In genomic region chr11:1879941-1880720, GRCh38 we compare ENCODE assay signal across 8 cellular contexts. TPM values are rescaled to one million over a fixed set of nuclear protein-coding genes. Genes with fewer than 3 reads are reported as not detected.
DNase-seq lines count a peak whose midpoint lies in the region; ATAC-seq, FAIRE-seq and TF ChIP-seq lines count a peak whose summit lies in the region.
"Had no signal": no experiment of that assay in that cellular context is flagged by ENCODE, and none has a peak within 500 bp of the region (broad histone marks: within the 10 kb centered on the region; RNA-seq: fewer than 3 reads in every experiment).

No MANE protein-coding gene starts in this region.

- no peak for ATAC-seq in HG03175 (IDR thresholded peaks at IDR 0.05; ENCODE audit: unreplicated experiment)

- in situ Hi-C loops in GM23248 (cut with MboI) (no loop called here), ACHN (cut with HindIII; ENCODE audit: low pct_ligation_motif_present, low pct_unique_long_range_greater_than_20kb, low sequenced_read_pairs) (no loop called here)

- CTCF ChIA-PET in endothelial cell of umbilical vein (lab: Charles Lee): interaction anchor here (1.1 kb wide), 1 partner anchor 120 kb away, joined by 3 read pairs; no protein-coding TSS in a partner anchor

- no peaks in the 10 kb centered on the region for H3K4me1 ChIP-seq in GM23248 (ENCODE audit: insufficient read depth)
- H3K4me1 ChIP-seq in endothelial cell of umbilical vein (ENCODE audit: control insufficient read depth, extremely low read depth, insufficient read depth, low read length): no peaks in the 10 kb centered on the region
- peaks cover 2% of the 10 kb centered on the region for H3K4me1 ChIP-seq in ovary (ENCODE audit: insufficient read depth)

- H3K27ac ChIP-seq in GM23248: no peak overlapping the region
- no peak overlapping the region for H3K27ac ChIP-seq in endothelial cell of umbilical vein (ENCODE audit: insufficient read depth, low read depth, low read length)
- H3K27ac ChIP-seq in ovary: peak overlapping the region; percentile 16 to 75

- DNase-seq in GM23248 (peak; percentile 45), endothelial cell of umbilical vein (ENCODE audit: low read depth, low spot score) (peak; percentile 22), ovary (peak; percentile 51 to 82 (median 55)), ACHN (no peak), NK-92 (lab: John Stamatoyannopoulos, UW; ENCODE audit: unreplicated experiment) (no peak)
- DNase-seq: DMS79, glutamatergic neuron had no signal

- TF ChIP-seq EP300 in ovary (IDR thresholded peaks at IDR 0.05): no peak

- no TSS peak for BruUV-seq in endothelial cell of umbilical vein (replicated peaks; lab: Mats Ljungman, UMichigan)

- H3K36me3 ChIP-seq in GM23248 (ENCODE audit: low read depth) (no peaks in the 10 kb centered on the region), endothelial cell of umbilical vein (ENCODE audit: control insufficient read depth in 2 of 2, extremely low read depth in 1 of 2, insufficient read depth in 2 of 2, low read length in 2 of 2) (no peaks in the 10 kb centered on the region), ovary (no peaks in the 10 kb centered on the region)

- H3K79me2 ChIP-seq in GM23248 (ENCODE audit: insufficient read depth): no peaks in the 10 kb centered on the region
- no peaks in the 10 kb centered on the region for H3K79me2 ChIP-seq in endothelial cell of umbilical vein (ENCODE audit: control insufficient read depth, insufficient read depth, low read length)

- H3F3A ChIP-seq in GM23248 (ENCODE audit: insufficient read depth): no peaks in the 10 kb centered on the region

- no peaks in the 10 kb centered on the region for H3K27me3 ChIP-seq in GM23248 (replicated peaks; ENCODE audit: insufficient read depth)
- H3K27me3 ChIP-seq in endothelial cell of umbilical vein (ENCODE audit: control insufficient read depth in 2 of 2, insufficient read depth in 2 of 2, low read length in 2 of 2): no peaks in the 10 kb centered on the region
- no peaks in the 10 kb centered on the region for H3K27me3 ChIP-seq in ovary

- TF ChIP-seq POLR2A in endothelial cell of umbilical vein (IDR thresholded peaks at IDR 0.05; ENCODE audit: low read depth, low read length) (no peak), ovary (IDR thresholded peaks at IDR 0.05) (no peak)

- H4K20me1 ChIP-seq in GM23248 (ENCODE audit: insufficient read depth): no peaks in the 10 kb centered on the region
- no peaks in the 10 kb centered on the region for H4K20me1 ChIP-seq in endothelial cell of umbilical vein (replicated peaks; ENCODE audit: control insufficient read depth, extremely low read depth, insufficient read depth, low read length)

- no peak for FAIRE-seq in endothelial cell of umbilical vein (lab: Jason Lieb, UNC)

- H3K4me3 ChIP-seq in GM23248 (no peak overlapping the region), endothelial cell of umbilical vein (replicated peaks in 1 of 3; ENCODE audit: insufficient read depth in 1 of 3, low read depth in 1 of 3, low read length in 3 of 3) (no peak overlapping the region), ovary (no peak overlapping the region)

- dilution Hi-C loops in endothelial cell of umbilical vein (cut with MboI; ENCODE audit: extremely low pct_ligation_motif_present, low sequenced_read_pairs): no loop called here

- no peak overlapping the region for H3K4me2 ChIP-seq in GM23248 (ENCODE audit: unreplicated experiment)
- no peak overlapping the region for H3K4me2 ChIP-seq in endothelial cell of umbilical vein (ENCODE audit: insufficient read depth, low read length)

- POLR2A ChIA-PET in endothelial cell of umbilical vein (lab: Charles Lee): no interaction called here

- H3K9ac ChIP-seq in GM23248 (peak overlapping the region; percentile 51; the same call in 1 of the 2 replicates), endothelial cell of umbilical vein (replicated peaks; ENCODE audit: extremely low read depth, insufficient read depth, low read length) (no peak overlapping the region)

- H3K9me1 ChIP-seq in endothelial cell of umbilical vein (replicated peaks; ENCODE audit: control insufficient read depth, extremely low read depth, insufficient read depth, low read length): no peaks in the 10 kb centered on the region

- no peak for TF ChIP-seq CTCF in endothelial cell of umbilical vein (IDR thresholded peaks at IDR 0.05; ENCODE audit: extremely low read depth in 1 of 2, insufficient read depth in 1 of 2, low read depth in 1 of 2, low read length in 2 of 2)
- no peak for TF ChIP-seq CTCF in ovary (IDR thresholded peaks at IDR 0.05)

- H3K9me3 ChIP-seq in GM23248 (ENCODE audit: low read depth) (no peaks in the 10 kb centered on the region), endothelial cell of umbilical vein (replicated peaks; ENCODE audit: control insufficient read depth, insufficient read depth, low read length) (no peaks in the 10 kb centered on the region), ovary (no peaks in the 10 kb centered on the region)

- H3K9me2 ChIP-seq in GM23248 (ENCODE audit: insufficient read depth): no peaks in the 10 kb centered on the region

- intact Hi-C loops in endothelial cell of umbilical vein (cut with micrococcal nuclease) (no loop called here), ovary (cut with DNase I) (loop anchor here in 3 of 4 donors (5.0 kb wide), 5 partner anchors 37 to 272 kb away; partner anchors contain the start of genes TNNI2 (in 1 of the 3) and TNNT3 (in 1 of the 3))

- 52 to 58% methylated on average over 30 of the region's 32 CpGs for WGBS in GM23248 (ENCODE audit: low coverage in 1 of 2, low lambda C conversion rate in 2 of 2, missing lambda C conversion rate in 2 of 2), 2 experiments
- 72 to 77% (median 77%) methylated on average over 25 to 32 of the region's 32 CpGs for WGBS in ovary, 3 donors

- H2AFZ ChIP-seq in GM23248: 0 out of 2 replicates have a peak overlapping the region, but pooled peaks have one; percentile 38
- peak overlapping the region; percentile 35 for H2AFZ ChIP-seq in endothelial cell of umbilical vein (ENCODE audit: low read depth, low read length)

RNA-seq across cellular contexts. Expression of gene PRR33, which starts 11.6 kb away (rescaled TPM):
- not detected in 2 replicates for total RNA-seq in GM23248 (2014; rRNA removed; shearing (Covaris generic))
- not detected in 2 replicates for polyA plus RNA-seq in GM23248 (2016; fragmentation: Nextera tagmentation; extraction: Ambion mirVana)
- not detected in 2 replicates for total RNA-seq in endothelial cell of umbilical vein
- not detected in 2 replicates for polyA plus RNA-seq in endothelial cell of umbilical vein
- polyA plus RNA-seq in endothelial cell of umbilical vein (2011; cell fraction: cytosol; rRNA removed): not detected in 2 replicates
- not detected in 2 replicates for polyA plus RNA-seq in endothelial cell of umbilical vein (2011; cell fraction: nucleus; rRNA removed)
- polyA plus RNA-seq in endothelial cell of umbilical vein (2012): not detected in 2 replicates
- polyA minus RNA-seq in endothelial cell of umbilical vein: not detected in 2 replicates
- polyA minus RNA-seq in endothelial cell of umbilical vein (2011; cell fraction: cytosol; rRNA and poly(A)+ RNA removed): not detected
- polyA minus RNA-seq in endothelial cell of umbilical vein (2011; cell fraction: nucleus; rRNA and poly(A)+ RNA removed): not detected in 2 replicates
- total RNA-seq in ovary: not detected
- polyA plus RNA-seq in ovary: under 1 TPM in 1 of 2 donors, not detected in 1; 0.01 TPM

RNA-seq across cellular contexts. Expression of gene LSP1, which starts 27.2 kb away (rescaled TPM):
- not detected in 2 replicates for total RNA-seq in GM23248 (2014; rRNA removed; shearing (Covaris generic))
- 0.36 and 1.3 TPM in 2 replicates for polyA plus RNA-seq in GM23248 (2016; fragmentation: Nextera tagmentation; extraction: Ambion mirVana)
- not detected in 2 replicates for total RNA-seq in endothelial cell of umbilical vein
- polyA plus RNA-seq in endothelial cell of umbilical vein: not detected in 2 replicates
- 0.05 TPM in 1 of 2 replicates, not detected in the other for polyA plus RNA-seq in endothelial cell of umbilical vein (2011; cell fraction: cytosol; rRNA removed)
- 0.13 TPM in 1 of 2 replicates, not detected in the other for polyA plus RNA-seq in endothelial cell of umbilical vein (2011; cell fraction: nucleus; rRNA removed)
- not detected in 2 replicates for polyA plus RNA-seq in endothelial cell of umbilical vein (2012)
- polyA minus RNA-seq in endothelial cell of umbilical vein: not detected in 2 replicates
- not detected for polyA minus RNA-seq in endothelial cell of umbilical vein (2011; cell fraction: cytosol; rRNA and poly(A)+ RNA removed)
- polyA minus RNA-seq in endothelial cell of umbilical vein (2011; cell fraction: nucleus; rRNA and poly(A)+ RNA removed): not detected in 2 replicates
- total RNA-seq in ovary: 10 to 100 TPM in 3 of 7 donors, 1 to 10 TPM in 4; 3.5 to 14.8 (median 9.0) TPM
- 10 to 100 TPM in 1 of 2 donors, 1 to 10 TPM in 1; 6.0 to 22.0 TPM for polyA plus RNA-seq in ovary

RNA-seq across cellular contexts. Expression of gene TNNT3, which starts 39.4 kb away (rescaled TPM):
- total RNA-seq in GM23248 (2014; rRNA removed; shearing (Covaris generic)): not detected in 2 replicates
- not detected in 2 replicates for polyA plus RNA-seq in GM23248 (2016; fragmentation: Nextera tagmentation; extraction: Ambion mirVana)
- total RNA-seq in endothelial cell of umbilical vein: not detected in 2 replicates
- not detected in 2 replicates for polyA plus RNA-seq in endothelial cell of umbilical vein
- polyA plus RNA-seq in endothelial cell of umbilical vein (2011; cell fraction: cytosol; rRNA removed): not detected in 2 replicates
- polyA plus RNA-seq in endothelial cell of umbilical vein (2011; cell fraction: nucleus; rRNA removed): not detected in 2 replicates
- not detected in 2 replicates for polyA plus RNA-seq in endothelial cell of umbilical vein (2012)
- polyA minus RNA-seq in endothelial cell of umbilical vein: not detected in 2 replicates
- not detected for polyA minus RNA-seq in endothelial cell of umbilical vein (2011; cell fraction: cytosol; rRNA and poly(A)+ RNA removed)
- polyA minus RNA-seq in endothelial cell of umbilical vein (2011; cell fraction: nucleus; rRNA and poly(A)+ RNA removed): not detected in 2 replicates
- total RNA-seq in ovary: 1 to 10 TPM in 4 of 7 donors, not detected in 3; 1.4 to 5.7 (median 2.0) TPM
- polyA plus RNA-seq in ovary: 1 to 10 TPM in 1 of 2 donors, under 1 TPM in 1; 0.22 to 9.0 TPM

RNA-seq across cellular contexts. Expression of gene TNNI2, which starts 41.4 kb away (rescaled TPM):
- not detected in 2 replicates for total RNA-seq in GM23248 (2014; rRNA removed; shearing (Covaris generic))
- polyA plus RNA-seq in GM23248 (2016; fragmentation: Nextera tagmentation; extraction: Ambion mirVana) (not detected in 2 replicates), endothelial cell of umbilical vein (not detected in 2 replicates), ovary (under 1 TPM in 1 of 2 donors, not detected in 1; 0.41 TPM)
- total RNA-seq in endothelial cell of umbilical vein (not detected in 2 replicates), ovary (1 to 10 TPM in 1 of 7 donors, under 1 TPM in 2, not detected in 4; 0.61 to 1.2 (median 0.70) TPM)
- not detected in 2 replicates for polyA plus RNA-seq in endothelial cell of umbilical vein (2011; cell fraction: cytosol; rRNA removed)
- not detected in 2 replicates for polyA plus RNA-seq in endothelial cell of umbilical vein (2011; cell fraction: nucleus; rRNA removed)
- polyA plus RNA-seq in endothelial cell of umbilical vein (2012): not detected in 2 replicates
- not detected in 2 replicates for polyA minus RNA-seq in endothelial cell of umbilical vein
- not detected for polyA minus RNA-seq in endothelial cell of umbilical vein (2011; cell fraction: cytosol; rRNA and poly(A)+ RNA removed)
- not detected in 2 replicates for polyA minus RNA-seq in endothelial cell of umbilical vein (2011; cell fraction: nucleus; rRNA and poly(A)+ RNA removed)

RNA-seq across cellular contexts. Expression of gene SYT8, which starts 45.3 kb away (rescaled TPM):
- not detected in 2 replicates for total RNA-seq in GM23248 (2014; rRNA removed; shearing (Covaris generic))
- polyA plus RNA-seq in GM23248 (2016; fragmentation: Nextera tagmentation; extraction: Ambion mirVana): not detected in 2 replicates
- total RNA-seq in endothelial cell of umbilical vein: not detected in 2 replicates
- polyA plus RNA-seq in endothelial cell of umbilical vein: not detected in 2 replicates
- not detected in 2 replicates for polyA plus RNA-seq in endothelial cell of umbilical vein (2011; cell fraction: cytosol; rRNA removed)
- polyA plus RNA-seq in endothelial cell of umbilical vein (2011; cell fraction: nucleus; rRNA removed): not detected in 2 replicates
- not detected in 2 replicates for polyA plus RNA-seq in endothelial cell of umbilical vein (2012)
- polyA minus RNA-seq in endothelial cell of umbilical vein: not detected in 2 replicates
- not detected for polyA minus RNA-seq in endothelial cell of umbilical vein (2011; cell fraction: cytosol; rRNA and poly(A)+ RNA removed)
- not detected in 2 replicates for polyA minus RNA-seq in endothelial cell of umbilical vein (2011; cell fraction: nucleus; rRNA and poly(A)+ RNA removed)
- total RNA-seq in ovary: 1 to 10 TPM in 1 of 7 donors, under 1 TPM in 1, not detected in 5; 0.24 to 2.4 TPM
- polyA plus RNA-seq in ovary: not detected

Comparison
In these comparisons a context has a peak if more than half of its experiments do, and no peak if none do; other contexts are left out.
1. DNase-seq: peak in GM23248 (single experiment), endothelial cell of umbilical vein (single experiment) and ovary (5 of 5); none in ACHN (single experiment) and NK-92 (single experiment).
2. H3K27ac ChIP-seq: peak in ovary (2 of 2); none in GM23248 (single experiment) and endothelial cell of umbilical vein (single experiment).